Comparison of ENCODE assay signal across 16 cellular contexts in the genomic region with DNA sequence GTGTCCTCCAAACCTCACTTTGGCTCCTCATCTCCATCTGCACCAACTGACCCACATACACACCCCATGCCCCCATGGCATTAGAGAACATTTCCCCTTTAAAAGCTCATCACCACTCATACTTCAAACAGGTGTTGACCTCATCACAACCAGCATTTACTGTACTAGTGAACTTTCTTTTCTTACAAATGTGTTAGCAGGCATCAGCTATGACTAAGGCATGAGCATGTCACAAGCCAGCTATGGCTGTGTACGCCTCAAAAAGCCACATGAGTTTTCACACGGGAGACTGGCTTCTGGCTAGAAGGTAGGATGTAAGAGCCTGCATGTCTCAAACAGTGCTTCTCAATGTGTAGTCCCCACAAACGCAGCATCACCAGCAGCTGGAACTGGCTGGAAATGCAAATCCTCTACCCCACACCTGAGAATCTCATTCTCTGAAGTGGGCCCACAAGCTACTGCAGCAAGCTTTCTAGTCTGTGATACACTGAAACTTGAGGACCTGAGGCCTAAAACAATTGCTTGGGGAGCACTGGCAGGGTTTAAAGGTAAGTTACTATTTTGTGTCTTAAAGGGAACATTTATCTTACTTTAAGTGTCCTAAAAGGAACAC.
A peak's percentile ranks its signal among the peaks of the same experiment; 100 is the strongest.
DNase-seq lines count a peak whose midpoint lies in the region; ATAC-seq lines count a peak whose summit lies in the region.
"Had no signal": no experiment of that assay in that cellular context is flagged by ENCODE, and none has a peak within 500 bp of the region (broad histone marks: within the 10 kb centered on the region; RNA-seq: fewer than 3 reads in every experiment).

No MANE protein-coding gene starts in this region.

- peaks cover 10% of the 10 kb centered on the region for H3K36me3 Mint-ChIP-seq in activated T-helper 1 cell treated with anti-CD3 and anti-CD28 coated beads, Interleukin-12 subunit alpha, Interleukin-12 subunit beta, Interleukin-2, Interleukin-4 antibody, amounts not matched to agents 30 ng/mL and 10 ng/mL and 1 ng/mL, durations not matched to agents 14 hours and 24 hours and 36 hours (ENCODE audit: low read depth)
- H3K36me3 Mint-ChIP-seq in stimulated activated effector memory CD8-positive, alpha-beta T cell treated with anti-CD3 and anti-CD28 coated beads, Interleukin-12 subunit alpha, Interleukin-12 subunit beta, amount 100 ng/mL, for 72 hours = peaks cover 51% of the 10 kb centered on the region

- ATAC-seq in HG02798 (IDR thresholded peaks at IDR 0.05; ENCODE audit: poor library complexity, unreplicated experiment) (peak; percentile 84), GM19324 (IDR thresholded peaks at IDR 0.05; ENCODE audit: low FRiP score, unreplicated experiment) (no peak), GM21447 (IDR thresholded peaks at IDR 0.05; ENCODE audit: unreplicated experiment) (no peak)
- ATAC-seq in stimulated activated effector memory CD8-positive, alpha-beta T cell treated with anti-CD3 and anti-CD28 coated beads, Interleukin-12 subunit alpha, Interleukin-12 subunit beta, amount 100 ng/mL, for 72 hours = peak; percentile 44

- no peak overlapping the region for H3K4me3 Mint-ChIP-seq in activated T-helper 1 cell treated with anti-CD3 and anti-CD28 coated beads, Interleukin-12 subunit alpha, Interleukin-12 subunit beta, Interleukin-2, Interleukin-4 antibody, amounts not matched to agents 30 ng/mL and 10 ng/mL and 1 ng/mL, durations not matched to agents 14 hours and 24 hours and 36 hours
- no peak overlapping the region for H3K4me3 Mint-ChIP-seq in stimulated activated effector memory CD8-positive, alpha-beta T cell treated with anti-CD3 and anti-CD28 coated beads, Interleukin-12 subunit alpha, Interleukin-12 subunit beta, amount 100 ng/mL, for 72 hours
- H3K4me3 Mint-ChIP-seq: CD4-positive, CD25-positive, alpha-beta regulatory T cell had no signal

- DNase-seq in stimulated activated CD4-positive, alpha-beta T cell treated with anti-CD3 and anti-CD28 coated beads, Interleukin-1b, Interleukin-23, amount 100 ng/mL, for 48 hours = peak; percentile 23
- DNase-seq in stimulated activated CD4-positive, alpha-beta T cell treated with anti-CD3 and anti-CD28 coated beads, Interleukin-2, amount 100 ng/mL, for 24 hours = no peak
- DNase-seq in activated T-helper 1 cell treated with anti-CD3 and anti-CD28 coated beads, Interleukin-12 subunit alpha, Interleukin-12 subunit beta, Interleukin-2, Interleukin-4 antibody, amounts not matched to agents 30 ng/mL and 10 ng/mL and 1 ng/mL, durations not matched to agents 14 hours and 24 hours and 36 hours (ENCODE audit: low spot score) = no peak
- no peak for DNase-seq in stimulated activated effector memory CD8-positive, alpha-beta T cell treated with anti-CD3 and anti-CD28 coated beads, Interleukin-12 subunit alpha, Interleukin-12 subunit beta, amount 100 ng/mL, for 72 hours (ENCODE audit: low spot score in 2 of 2)
- no peak for DNase-seq in cortex of kidney (lab: John Stamatoyannopoulos, UW)
- DNase-seq: AML-193; CD4-positive, CD25-positive, alpha-beta regulatory T cell; DMS79 treated with DMSO at 0.1 percent for 48 hours; GF-D8; NCI-H1436 treated with DMSO at 0.1 percent for 48 hours; NCI-H2081 treated with DMSO at 0.1 percent for 48 hours; NCI-H524; SIG-M5 had no signal

- no peaks in the 10 kb centered on the region for H3K4me1 Mint-ChIP-seq in activated T-helper 1 cell treated with anti-CD3 and anti-CD28 coated beads, Interleukin-12 subunit alpha, Interleukin-12 subunit beta, Interleukin-2, Interleukin-4 antibody, amounts not matched to agents 30 ng/mL and 10 ng/mL and 1 ng/mL, durations not matched to agents 14 hours and 24 hours and 36 hours (ENCODE audit: low read depth)
- no peaks in the 10 kb centered on the region for H3K4me1 Mint-ChIP-seq in stimulated activated effector memory CD8-positive, alpha-beta T cell treated with anti-CD3 and anti-CD28 coated beads, Interleukin-12 subunit alpha, Interleukin-12 subunit beta, amount 100 ng/mL, for 72 hours
- H3K4me1 Mint-ChIP-seq: CD4-positive, CD25-positive, alpha-beta regulatory T cell had no signal

- no peaks in the 10 kb centered on the region for H3K27me3 Mint-ChIP-seq in activated T-helper 1 cell treated with anti-CD3 and anti-CD28 coated beads, Interleukin-12 subunit alpha, Interleukin-12 subunit beta, Interleukin-2, Interleukin-4 antibody, amounts not matched to agents 30 ng/mL and 10 ng/mL and 1 ng/mL, durations not matched to agents 14 hours and 24 hours and 36 hours (ENCODE audit: insufficient read depth)
- H3K27me3 Mint-ChIP-seq: CD4-positive, CD25-positive, alpha-beta regulatory T cell had no signal

- intact Hi-C loops in activated T-helper 1 cell treated with anti-CD3 and anti-CD28 coated beads, Interleukin-12 subunit alpha, Interleukin-12 subunit beta, Interleukin-2, Interleukin-4 antibody, amounts not matched to agents 30 ng/mL and 10 ng/mL and 1 ng/mL, durations not matched to agents 14 hours and 24 hours and 36 hours (cut with micrococcal nuclease) = no loop called here

- H3K27ac Mint-ChIP-seq in activated T-helper 1 cell treated with anti-CD3 and anti-CD28 coated beads, Interleukin-12 subunit alpha, Interleukin-12 subunit beta, Interleukin-2, Interleukin-4 antibody, amounts not matched to agents 30 ng/mL and 10 ng/mL and 1 ng/mL, durations not matched to agents 14 hours and 24 hours and 36 hours = peak overlapping the region; percentile 14
- peak overlapping the region; percentile 17 for H3K27ac Mint-ChIP-seq in stimulated activated effector memory CD8-positive, alpha-beta T cell treated with anti-CD3 and anti-CD28 coated beads, Interleukin-12 subunit alpha, Interleukin-12 subunit beta, amount 100 ng/mL, for 72 hours

- H3K9me3 Mint-ChIP-seq in activated T-helper 1 cell treated with anti-CD3 and anti-CD28 coated beads, Interleukin-12 subunit alpha, Interleukin-12 subunit beta, Interleukin-2, Interleukin-4 antibody, amounts not matched to agents 30 ng/mL and 10 ng/mL and 1 ng/mL, durations not matched to agents 14 hours and 24 hours and 36 hours = no peaks in the 10 kb centered on the region
- no peaks in the 10 kb centered on the region for H3K9me3 Mint-ChIP-seq in stimulated activated effector memory CD8-positive, alpha-beta T cell treated with anti-CD3 and anti-CD28 coated beads, Interleukin-12 subunit alpha, Interleukin-12 subunit beta, amount 100 ng/mL, for 72 hours
- H3K9me3 Mint-ChIP-seq: CD4-positive, CD25-positive, alpha-beta regulatory T cell had no signal

Comparison
In these comparisons a context has a peak if more than half of its experiments do, and no peak if none do; other contexts are left out.
1. ATAC-seq: peak in HG02798 (single experiment) and stimulated activated effector memory CD8-positive, alpha-beta T cell treated with anti-CD3 and anti-CD28 coated beads, Interleukin-12 subunit alpha, Interleukin-12 subunit beta, amount 100 ng/mL, for 72 hours (single experiment); none in GM19324 (single experiment) and GM21447 (single experiment).